In genomic region chr10:102395677-102396197, GRCh38 we compare ENCODE assay signal across 8 cellular contexts. TPM values are rescaled to one million over a fixed set of nuclear protein-coding genes. Genes with fewer than 3 reads are reported as not detected.
DNase-seq lines count a peak whose midpoint lies in the region; ATAC-seq and TF ChIP-seq lines count a peak whose summit lies in the region.

Gene NFKB2, plus strand, starts transcription at chr10:102395705. Its CDS starts 255 bp downstream, at chr10:102395960.

- TF ChIP-seq POLR2A in GM18526 (IDR thresholded peaks at IDR 0.05; ENCODE audit: extremely low read depth, insufficient read length) (peak; percentile 84), ovary (IDR thresholded peaks at IDR 0.05) (no peak)

- H3K27me3 Mint-ChIP-seq in T-cell = no peaks in the 10 kb centered on the region

- no peaks in the 10 kb centered on the region for H3K36me3 ChIP-seq in ovary

- peak within 1 kb of the TSS; percentile 89 to 98 for H3K27ac Mint-ChIP-seq in T-cell

- H3K4me1 ChIP-seq in ovary (ENCODE audit: insufficient read depth) = peaks cover 11% of the 10 kb centered on the region

- TF ChIP-seq CTCF in fibroblast of the aortic adventitia (IDR thresholded peaks at IDR 0.05; ENCODE audit: insufficient read depth, low read length) = no peak
- TF ChIP-seq CTCF in ovary (IDR thresholded peaks at IDR 0.05) = no peak

- H3K36me3 Mint-ChIP-seq in T-cell = peaks cover 19% of the 10 kb centered on the region

- CTCF ChIA-PET in T-cell (lab: Charles Lee) = interaction anchor here in 1 of 2 donors (0.6 to 1.2 kb wide), 5 partner anchors 34 to 1934 kb away, joined by 3 to 9 read pairs (median 4); partner anchors contain the start of genes ACTR1A and SUFU

- peak within 1 kb of the TSS; percentile 86 to 96 (median 89) for H3K4me3 Mint-ChIP-seq in T-cell

- ATAC-seq in T-cell (replicated peaks in 1 of 4) = no peak
- no peak for ATAC-seq in HG03095 (IDR thresholded peaks at IDR 0.05; ENCODE audit: unreplicated experiment)
- no peak for ATAC-seq in HG02870 (IDR thresholded peaks at IDR 0.05; ENCODE audit: unreplicated experiment)
- ATAC-seq in HG03175 (IDR thresholded peaks at IDR 0.05; ENCODE audit: unreplicated experiment) = no peak

- WGBS in ovary, 3 donors = 0 to 1% (median 0%) methylated on average over 21 of the region's 21 CpGs

- no peaks in the 10 kb centered on the region for H3K27me3 ChIP-seq in ovary

- no peak for TF ChIP-seq EP300 in ovary (IDR thresholded peaks at IDR 0.05)

- peak within 1 kb of the TSS; percentile 92 to 97 for H3K27ac ChIP-seq in ovary

- POLR2A ChIA-PET in T-cell (lab: Charles Lee) = interaction anchor here (0.5 to 1.2 kb wide), 11 partner anchors 10 to 254 kb away, joined by 3 to 7 read pairs (median 4); partner anchors contain the start of genes ACTR1A (in 1 of the 2) and CUEDC2 (in 1 of the 2)

- peak within 1 kb of the TSS; percentile 85 for H3K4me3 ChIP-seq in fibroblast of the aortic adventitia (ENCODE audit: low read depth, low read length)
- H3K4me3 ChIP-seq in ovary = peak within 1 kb of the TSS; percentile 75

- H3K9me3 Mint-ChIP-seq in T-cell = no peaks in the 10 kb centered on the region

- no peaks in the 10 kb centered on the region for H3K9me3 ChIP-seq in ovary

- peaks cover 49 to 51% (median 49%) of the 10 kb centered on the region in 3 donors for H3K4me1 Mint-ChIP-seq in T-cell

- intact Hi-C loops in ovary (cut with DNase I) = loop anchor here in 1 of 4 donors (5.0 to 10.0 kb wide), 2 partner anchors 87 to 189 kb away; no protein-coding TSS in a partner anchor

- no peak for DNase-seq in T-cell
- DNase-seq in fibroblast of the aortic adventitia (ENCODE audit: low read depth) = peak; percentile 87
- DNase-seq in ovary = no peak
- no peak for DNase-seq in putamen (ENCODE audit: low spot score)

RNA-seq across cellular contexts. Expression of gene NFKB2, which starts in this region (rescaled TPM):
- total RNA-seq in T-cell = 100 to 1,000 TPM in 4 of 5 donors, 10 to 100 TPM in 1; 94.1 to 229 (median 124) TPM
- 9.0 and 16.2 TPM in 2 replicates for total RNA-seq in fibroblast of the aortic adventitia (ENCODE audit: low replicate concordance)
- 10 to 100 TPM; 18.5 to 42.6 (median 35.9) TPM for total RNA-seq in ovary
- 10 to 100 TPM; 16.3 to 20.5 TPM for polyA plus RNA-seq in ovary
